Comparison of ENCODE assay signal across 8 cellular contexts in the genomic region with DNA sequence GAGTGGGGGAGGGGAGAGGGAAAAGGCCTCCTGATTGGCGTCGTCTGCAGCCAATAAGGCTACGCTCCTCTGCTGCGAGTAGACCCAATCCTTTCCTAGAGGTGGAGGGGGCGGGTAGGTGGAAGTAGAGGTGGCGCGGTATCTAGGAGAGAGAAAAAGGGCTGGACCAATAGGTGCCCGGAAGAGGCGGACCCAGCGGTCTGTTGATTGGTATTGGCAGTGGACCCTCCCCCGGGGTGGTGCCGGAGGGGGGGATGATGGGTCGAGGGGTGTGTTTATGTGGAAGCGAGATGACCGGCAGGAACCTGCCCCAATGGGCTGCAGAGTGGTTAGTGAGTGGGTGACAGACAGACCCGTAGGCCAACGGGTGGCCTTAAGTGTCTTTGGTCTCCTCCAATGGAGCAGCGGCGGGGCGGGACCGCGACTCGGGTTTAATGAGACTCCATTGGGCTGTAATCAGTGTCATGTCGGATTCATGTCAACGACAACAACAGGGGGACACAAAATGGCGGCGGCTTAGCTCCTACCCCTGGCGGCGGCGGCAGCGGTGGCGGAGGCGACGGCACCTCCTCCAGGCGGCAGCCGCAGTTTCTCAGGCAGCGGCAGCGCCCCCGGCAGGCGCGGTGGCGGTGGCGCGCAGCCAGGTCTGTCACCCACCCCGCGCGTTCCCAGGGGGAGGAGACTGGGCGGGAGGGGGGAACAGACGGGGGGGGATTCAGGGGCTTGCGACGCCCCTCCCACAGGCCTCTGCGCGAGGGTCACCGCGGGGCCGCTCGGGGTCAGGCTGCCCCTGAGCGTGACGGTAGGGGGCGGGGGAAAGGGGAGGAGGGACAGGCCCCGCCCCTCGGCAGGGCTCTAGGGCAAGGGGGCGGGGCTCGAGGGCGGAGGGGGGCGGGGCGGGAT. TPM values are rescaled to one million over a fixed set of nuclear protein-coding genes. Genes with fewer than 3 reads are reported as not detected.
DNase-seq lines count a peak whose midpoint lies in the region; ATAC-seq, FAIRE-seq and TF ChIP-seq lines count a peak whose summit lies in the region.

A gene (plus strand): TSS at position 459 of the 903 bp plus-strand sequence. CDS start 16,258 bp downstream, outside the sequence.

- peak within 1 kb of the TSS; percentile 83 for H2AK5ac ChIP-seq in trophoblast cell (ENCODE audit: low read length)

- peak within 1 kb of the TSS; percentile 100 for H3K4me2 ChIP-seq in trophoblast cell (ENCODE audit: low read length)

- H3K36me3 Mint-ChIP-seq in T-cell: peaks cover 13% of the 10 kb centered on the region

- H3K14ac ChIP-seq in trophoblast cell (ENCODE audit: low read length): peak within 1 kb of the TSS; percentile 99

- peak within 1 kb of the TSS; percentile 90 to 94 (median 90) for H3K4me3 Mint-ChIP-seq in T-cell

- peak within 1 kb of the TSS; percentile 98 for H2BK5ac ChIP-seq in trophoblast cell (ENCODE audit: low read depth, low read length, poor library complexity)

- H4K12ac ChIP-seq in trophoblast cell (ENCODE audit: low read depth, low read length): peak within 1 kb of the TSS; percentile 96

- H3K23ac ChIP-seq in trophoblast cell (ENCODE audit: low read length): no peak within 1 kb of the TSS

- DNase-seq in GM12891 (ENCODE audit: insufficient read length, low spot score) (peak; percentile 84), NCI-H1436 treated with DMSO at 0.1 percent for 48 hours (lab: John Stamatoyannopoulos, UW) (peak; percentile 99), T-cell (peak; percentile 99 to 100 (median 100)), cardiac septum (ENCODE audit: low spot score) (peak; percentile 100), trophoblast cell (peak; percentile 100), transverse colon (peak; percentile 100)

- in situ Hi-C loops in transverse colon (cut with MboI; ENCODE audit: low pct_ligation_motif_present in 1 of 4, low pct_unique_long_range_greater_than_20kb in 1 of 4, low sequenced_read_pairs in 3 of 4): no loop called here

- H3K9me3 Mint-ChIP-seq in T-cell: no peaks in the 10 kb centered on the region

- H4K8ac ChIP-seq in trophoblast cell (ENCODE audit: low read depth, low read length): peak within 1 kb of the TSS; percentile 100

- TF ChIP-seq CTCF in transverse colon (IDR thresholded peaks at IDR 0.05): peak; percentile 19 to 59 (median 23)

- FAIRE-seq in GM12891 (lab: Jason Lieb, UNC): peak; percentile 95

- H2BK120ac ChIP-seq in trophoblast cell (ENCODE audit: insufficient read depth, low read length, poor library complexity): peak within 1 kb of the TSS; percentile 99

- peak within 1 kb of the TSS; percentile 93 for H2AFZ ChIP-seq in trophoblast cell (ENCODE audit: insufficient read depth, low read length, poor library complexity)

- H3K4me3 ChIP-seq in trophoblast cell (ENCODE audit: low read depth, low read length): peak within 1 kb of the TSS; percentile 96
- peak within 1 kb of the TSS; percentile 75 to 93 (median 93) for H3K4me3 ChIP-seq in transverse colon

- no peak for TF ChIP-seq EP300 in transverse colon (IDR thresholded peaks at IDR 0.05; ENCODE audit: low read depth)

- H3K9ac ChIP-seq in trophoblast cell (ENCODE audit: low read length): peak within 1 kb of the TSS; percentile 85

- peak; percentile 61 for TF ChIP-seq POLR2A in GM12891 (IDR thresholded peaks at IDR 0.05; ENCODE audit: low read depth, low read length)
- TF ChIP-seq POLR2A in transverse colon (IDR thresholded peaks at IDR 0.05): peak; percentile 57

- intact Hi-C loops in cardiac septum (cut with DNase I) (loop anchor here (5.0 to 10.0 kb wide), 3 partner anchors 191 to 408 kb away; a partner anchor contains a TSS), transverse colon (cut with DNase I; ENCODE audit: low total_unique reads) (loop anchor here (10.0 kb wide), 2 partner anchors 158 to 408 kb away; a partner anchor contains a TSS)

- H3K4me1 Mint-ChIP-seq in T-cell: peaks cover 66 to 70% (median 69%) of the 10 kb centered on the region in 3 donors

- POLR2A ChIA-PET in T-cell (lab: Charles Lee): interaction anchor here (0.6 to 0.9 kb wide), 6 partner anchors 78 to 1005 kb away, joined by 3 to 11 read pairs (median 5); a partner anchor contains a TSS

- ATAC-seq in HG02840 (IDR thresholded peaks at IDR 0.05; ENCODE audit: low FRiP score, unreplicated experiment) (peak; percentile 88), T-cell (replicated peaks in 1 of 4) (peak; percentile 78 to 82 (median 80))

- H3K9me3 ChIP-seq in trophoblast cell (ENCODE audit: insufficient read depth, low read depth, low read length): no peaks in the 10 kb centered on the region
- no peaks in the 10 kb centered on the region for H3K9me3 ChIP-seq in transverse colon

- H3K27me3 ChIP-seq in trophoblast cell (ENCODE audit: insufficient read depth, low read length) (no peaks in the 10 kb centered on the region), transverse colon (no peaks in the 10 kb centered on the region)

- H4K91ac ChIP-seq in trophoblast cell (ENCODE audit: low read depth, low read length): peak within 1 kb of the TSS; percentile 99

- H3K4me1 ChIP-seq in trophoblast cell (ENCODE audit: control insufficient read depth in 1 of 2, insufficient read depth in 2 of 2, low read length in 2 of 2) (peaks cover 2 to 15% of the 10 kb centered on the region in 2 experiments), transverse colon (peaks cover 13 to 47% (median 34%) of the 10 kb centered on the region in 4 donors)

- 0 to 1% (median 1%) methylated on average over 54 to 66 of the region's 67 CpGs for WGBS in adipose tissue, 3 donors
- WGBS in trophoblast cell (ENCODE audit: extremely low coverage, insufficient coverage, insufficient read length): no CpG with 5 or more reads among the region's 67 CpGs
- 0% methylated on average over 15 to 38 of the region's 67 CpGs for WGBS in transverse colon (ENCODE audit: low coverage in 1 of 2), 2 donors

- peak within 1 kb of the TSS; percentile 86 for H3K4ac ChIP-seq in trophoblast cell (ENCODE audit: low read depth, low read length)

- no peaks in the 10 kb centered on the region for H3K36me3 ChIP-seq in trophoblast cell (ENCODE audit: control insufficient read depth in 1 of 2, insufficient read depth in 2 of 2, low read length in 2 of 2)
- no peaks in the 10 kb centered on the region for H3K36me3 ChIP-seq in transverse colon

- H3K27ac ChIP-seq in adipose tissue (ENCODE audit: low read depth, low read length): peak within 1 kb of the TSS; percentile 85
- H3K27ac ChIP-seq in trophoblast cell (ENCODE audit: low read depth, low read length): peak within 1 kb of the TSS; percentile 93
- peak within 1 kb of the TSS; percentile 98 to 99 (median 99) for H3K27ac ChIP-seq in transverse colon

- H2BK12ac ChIP-seq in trophoblast cell (ENCODE audit: low read length): peak within 1 kb of the TSS; percentile 66

- H3K79me2 ChIP-seq in trophoblast cell (ENCODE audit: control insufficient read depth, insufficient read depth, low read length, poor library complexity): peaks cover 10% of the 10 kb centered on the region

- CTCF ChIA-PET in T-cell (lab: Charles Lee): interaction anchor here (0.5 to 1.4 kb wide), 11 partner anchors 19 to 406 kb away, joined by 3 to 7 read pairs (median 4); a partner anchor contains a TSS

- H3K27me3 Mint-ChIP-seq in T-cell: no peaks in the 10 kb centered on the region

- peak within 1 kb of the TSS; percentile 98 for H3K18ac ChIP-seq in trophoblast cell (ENCODE audit: low read length)

- H3K79me1 ChIP-seq in trophoblast cell (ENCODE audit: low read length): peaks cover 13% of the 10 kb centered on the region

- H3K27ac Mint-ChIP-seq in T-cell: peak within 1 kb of the TSS; percentile 94 to 96

TF ChIP-seq in GM12891, 5 proteins besides CTCF, POLR2A, EP300 and RAD21:
- TF ChIP-seq SPI1 (IDR thresholded peaks at IDR 0.05; ENCODE audit: low read depth, low read length): no peak
- TF ChIP-seq POLR2AphosphoS5 (IDR thresholded peaks at IDR 0.05; ENCODE audit: low read depth, low read length): peak; percentile 45; the same call in 1 of the 2 replicates
- TF ChIP-seq TAF1 (IDR thresholded peaks at IDR 0.05; ENCODE audit: low read depth, low read length): peak; percentile 87
- TF ChIP-seq PAX5 (IDR thresholded peaks at IDR 0.05; ENCODE audit: insufficient read depth, low read length, severe bottlenecking): peak; percentile 2
- peak; percentile 32; the same call in 1 of the 2 replicates for TF ChIP-seq POU2F2 (IDR thresholded peaks at IDR 0.05; ENCODE audit: low read depth, low read length)

RNA-seq across cellular contexts. Expression of the gene that starts here (rescaled TPM):
- 9.2 TPM for polyA plus RNA-seq in GM12891 (2012; ENCODE audit: low read depth, missing spikeins)
- total RNA-seq in T-cell (10 to 100 TPM; 46.2 to 94.4 (median 52.4) TPM), cardiac septum (47.5 TPM), transverse colon (10 to 100 TPM; 27.3 to 67.0 (median 54.9) TPM)
- 10 to 100 TPM in 1 of 3 donors, 1 to 10 TPM in 2; 5.4 to 12.9 (median 6.8) TPM for polyA plus RNA-seq in adipose tissue
- polyA plus RNA-seq in trophoblast cell (2013): 5.8 and 6.2 TPM in 2 replicates

Comparison
In these comparisons a context has a peak if more than half of its experiments do, and no peak if none do; other contexts are left out.
1. Peak in every context shown above with its lines: DNase-seq, ATAC-seq, H3K4me3 ChIP-seq and H3K27ac ChIP-seq.